Comparison of ENCODE assay signal across 28 cellular contexts in the genomic region with DNA sequence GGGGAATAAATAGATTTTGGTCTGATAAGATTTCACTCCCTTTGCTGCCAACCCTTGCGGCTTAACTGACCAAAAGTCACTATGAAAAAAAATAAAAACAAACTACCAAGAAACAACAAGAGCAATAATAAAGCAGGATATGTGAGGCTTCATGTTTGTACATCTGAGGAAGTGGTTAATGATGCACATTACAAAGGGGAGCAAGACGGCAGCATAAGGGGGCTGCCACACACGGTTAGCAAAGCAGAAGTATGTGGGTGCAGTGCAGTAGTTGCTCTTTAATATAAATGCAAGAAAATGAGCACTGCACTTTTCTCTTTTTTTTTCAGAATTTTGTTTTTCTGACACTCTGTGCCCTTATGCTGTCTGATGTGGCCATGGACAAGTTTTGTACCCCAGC.
"Had no signal": no experiment of that assay in that cellular context is flagged by ENCODE, and none has a peak within 500 bp of the region (broad histone marks: within the 10 kb centered on the region; RNA-seq: fewer than 3 reads in every experiment).

No MANE protein-coding gene starts in this region.

- H3K36me3 Mint-ChIP-seq: stimulated activated memory B cell treated with anti-CD40 and anti-IgM and Interleukin-4, amounts not matched to agents 10 μg/mL and 1 μg/mL and 100 μg/mL, for 72 hours had no signal

- H3K27me3 ChIP-seq: heart right ventricle, left lung, neutrophil, right atrium auricular region, right lobe of liver, stomach, testis, thyroid gland, transverse colon, upper lobe of left lung, vagina had no signal

- H3K9ac ChIP-seq: parathyroid adenoma had no signal

- H3K4me1 Mint-ChIP-seq: nephron; neural crest cell; stimulated activated memory B cell treated with anti-CD40 and anti-IgM and Interleukin-4, amounts not matched to agents 10 μg/mL and 1 μg/mL and 100 μg/mL, for 72 hours had no signal

- ATAC-seq: heart right ventricle; left colon; left lung; lower lobe of right lung; right lobe of liver; stimulated activated memory B cell treated with anti-CD40 and anti-IgM and Interleukin-4, amounts not matched to agents 10 μg/mL and 1 μg/mL and 100 μg/mL, for 72 hours had no signal

- H2AFZ ChIP-seq: parathyroid adenoma had no signal

- H3K4me1 ChIP-seq: heart right ventricle, left lung, lower lobe of right lung, parathyroid adenoma, right atrium auricular region, right lobe of liver, stomach, testis, thyroid gland, transverse colon, upper lobe of left lung, vagina had no signal

- DNase-seq: heart right ventricle; hippocampal formation; kidney; left colon; left lung; lower lobe of right lung; mammary epithelial cell; mesenchymal stem cell; occipital lobe; right lobe of liver; stimulated activated CD4-positive, alpha-beta T cell treated with anti-CD3 and anti-CD28 coated beads, Interleukin-1b, Interleukin-23, amount 100 ng/mL, for 48 hours; stimulated activated CD4-positive, alpha-beta T cell treated with anti-CD3 and anti-CD28 coated beads, Interleukin-2, amount 100 ng/mL, for 48 hours; stimulated activated CD4-positive, alpha-beta T cell treated with anti-CD3 and anti-CD28 coated beads, Interleukin-4, amount 100 ng/mL, for 4 hours; stimulated activated CD8-positive, alpha-beta memory T cell treated with anti-CD3 and anti-CD28 coated beads, Interleukin-4, amount 100 ng/mL, for 48 hours; stimulated activated naive CD4-positive, alpha-beta T cell treated with Interleukin-2 at 50 U/mL for 16 hours; stomach; testis; thyroid gland; transverse colon; upper lobe of left lung had no signal

- H3K27ac Mint-ChIP-seq: nephron; stimulated activated memory B cell treated with anti-CD40 and anti-IgM and Interleukin-4, amounts not matched to agents 10 μg/mL and 1 μg/mL and 100 μg/mL, for 72 hours had no signal

- H3K36me3 ChIP-seq: heart right ventricle, left lung, lower lobe of right lung, neutrophil, right atrium auricular region, right lobe of liver, stomach, thyroid gland, transverse colon, upper lobe of left lung, vagina had no signal

- H3K4me3 Mint-ChIP-seq: nephron; neural crest cell; stimulated activated memory B cell treated with anti-CD40 and anti-IgM and Interleukin-4, amounts not matched to agents 10 μg/mL and 1 μg/mL and 100 μg/mL, for 72 hours had no signal

- H3K9me3 ChIP-seq: heart right ventricle, left lung, lower lobe of right lung, neutrophil, right atrium auricular region, right lobe of liver, stomach, testis, thyroid gland, transverse colon, upper lobe of left lung, vagina had no signal

- H3K4me2 ChIP-seq: smooth muscle cell had no signal

- H3K79me2 ChIP-seq: parathyroid adenoma had no signal

- H3K27me3 Mint-ChIP-seq: stimulated activated memory B cell treated with anti-CD40 and anti-IgM and Interleukin-4, amounts not matched to agents 10 μg/mL and 1 μg/mL and 100 μg/mL, for 72 hours had no signal

- H3K4me3 ChIP-seq: heart right ventricle, left lung, lower lobe of right lung, right atrium auricular region, right lobe of liver, smooth muscle cell, stomach, testis, thyroid gland, transverse colon, upper lobe of left lung, vagina had no signal

- H3K9me3 Mint-ChIP-seq: nephron; neural crest cell; stimulated activated memory B cell treated with anti-CD40 and anti-IgM and Interleukin-4, amounts not matched to agents 10 μg/mL and 1 μg/mL and 100 μg/mL, for 72 hours had no signal
